ENCODE assay signal across 22 cellular contexts in the genomic region with DNA sequence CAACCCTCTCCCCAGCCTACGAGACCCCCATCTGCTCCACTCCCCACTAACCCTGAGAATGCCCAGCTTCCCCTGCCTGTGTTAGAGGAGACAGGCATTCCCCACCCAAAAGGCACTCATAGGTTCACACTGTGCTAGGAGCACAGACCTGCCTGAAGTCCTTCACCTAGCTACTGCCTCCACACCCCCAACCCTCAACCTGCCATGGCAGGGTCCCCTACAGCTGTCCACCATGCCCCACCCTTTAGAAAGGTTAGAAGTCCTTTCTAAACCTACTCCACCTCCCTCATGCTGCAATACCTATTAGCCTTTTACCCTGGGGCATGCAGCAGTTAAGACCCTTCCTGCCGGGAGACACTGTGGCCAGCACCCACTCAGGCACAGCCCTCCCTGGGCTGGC. TPM values are rescaled to one million over a fixed set of nuclear protein-coding genes. Genes with fewer than 3 reads are reported as not detected.
DNase-seq lines count a peak whose midpoint lies in the region; ATAC-seq and TF ChIP-seq lines count a peak whose summit lies in the region.
"Had no signal": no experiment of that assay in that cellular context is flagged by ENCODE, and none has a peak within 500 bp of the region (broad histone marks: within the 10 kb centered on the region; RNA-seq: fewer than 3 reads in every experiment).

No MANE protein-coding gene starts in this region.

- no peaks in the 10 kb centered on the region for H3K36me3 ChIP-seq in mammary epithelial cell (ENCODE audit: insufficient read depth, low read length)
- no peaks in the 10 kb centered on the region for H3K36me3 ChIP-seq in GM23338 (ENCODE audit: insufficient read depth)
- H3K36me3 ChIP-seq in neuronal stem cell (replicated peaks in 1 of 2; ENCODE audit: control insufficient read depth in 2 of 2, insufficient read depth in 2 of 2, low read length in 2 of 2) = no peaks in the 10 kb centered on the region
- H3K36me3 ChIP-seq: BE2C; BLaER1 treated with 17β-estradiol and CSF1 and Interleukin-3, amounts not matched to agents 10 nM and 100 nM; HAP-1 had no signal

- peaks cover 15% of the 10 kb centered on the region; the same call in 1 of the 2 replicates for H3F3A ChIP-seq in GM23338 (replicated peaks; ENCODE audit: low read depth)

- H2BK15ac ChIP-seq in neuronal stem cell (ENCODE audit: low read length) = no peak overlapping the region

- H3K9me3 ChIP-seq in mammary epithelial cell (replicated peaks; ENCODE audit: insufficient read depth, low read length) (no peaks in the 10 kb centered on the region), neuronal stem cell (replicated peaks in 1 of 2; ENCODE audit: control insufficient read depth in 2 of 2, insufficient read depth in 1 of 2, low read depth in 1 of 2, low read length in 2 of 2) (no peaks in the 10 kb centered on the region)
- H3K9me3 ChIP-seq: A549; BE2C; BLaER1 treated with 17β-estradiol and CSF1 and Interleukin-3, amounts not matched to agents 10 nM and 100 nM; HAP-1 had no signal

- H4K20me1 ChIP-seq in mammary epithelial cell (ENCODE audit: insufficient read depth, low read length) (peaks cover 2% of the 10 kb centered on the region), GM23338 (replicated peaks; ENCODE audit: insufficient read depth) (no peaks in the 10 kb centered on the region)

- CTCF ChIA-PET in MCF 10A (lab: Yijun Ruan, JAX) = interaction anchor here (0.6 to 1.6 kb wide), 5 partner anchors 9 to 38 kb away, joined by 3 to 5 read pairs (median 4); a partner anchor contains a TSS
- CTCF ChIA-PET in mammary epithelial cell (lab: Charles Lee; ENCODE audit: low non-redundant PET) = no interaction called here

- H3K4me3 Mint-ChIP-seq in MCF 10A (ENCODE audit: unreplicated experiment) (no peak overlapping the region), GM23338 (no peak overlapping the region; the same call in 2 of the 3 replicates), brain (no peak overlapping the region)
- H3K4me3 Mint-ChIP-seq: CD4-positive, alpha-beta T cell; CD8-positive, alpha-beta memory T cell had no signal

- peaks cover 7% of the 10 kb centered on the region for H3K79me1 ChIP-seq in neuronal stem cell (ENCODE audit: low read depth, low read length)

- 0% methylated on average over 2 of the region's 2 CpGs for WGBS in mammary epithelial cell (ENCODE audit: low coverage, missing lambda C conversion rate)
- no CpG with 5 or more reads among the region's 2 CpGs for WGBS in neuronal stem cell (ENCODE audit: extremely low coverage in 2 of 2, insufficient read length in 2 of 2, insufficient replicate concordance in 1 of 2), 2 donors

- POLR2A ChIA-PET in MCF 10A (lab: Yijun Ruan, JAX) = interaction anchor here (1.1 kb wide), 1 partner anchor 37 kb away, joined by 5 read pairs; no protein-coding TSS in a partner anchor

- H3K14ac ChIP-seq in neuronal stem cell (ENCODE audit: low read length) = no peak overlapping the region

- DNase-seq in MCF 10A (ENCODE audit: unreplicated experiment) (no peak), mammary epithelial cell (no peak), GM23338 (ENCODE audit: low spot score) (no peak), neuronal stem cell (ENCODE audit: low spot score) (no peak), LoVo (ENCODE audit: low spot score) (no peak)
- no peak for DNase-seq in activated naive CD4-positive, alpha-beta T cell treated with Interleukin-2 at 50 U/mL for 16 hours
- DNase-seq: 8988T; ACHN; AML-193; BE2C; CD4-positive, alpha-beta T cell; CD8-positive, alpha-beta memory T cell; DMS 273 treated with DMSO at 0.1 percent for 48 hours; DMS79; EL; GF-D8; GM23248 had no signal

- H3K27me3 ChIP-seq in mammary epithelial cell (ENCODE audit: insufficient read depth, low read length) (peaks cover 14% of the 10 kb centered on the region), GM23338 (ENCODE audit: insufficient read depth) (peaks cover 47% of the 10 kb centered on the region), neuronal stem cell (ENCODE audit: control insufficient read depth in 3 of 3, insufficient read depth in 3 of 3, low read depth in 1 of 3, low read length in 3 of 3) (no peaks in the 10 kb centered on the region)
- H3K27me3 ChIP-seq: BE2C had no signal

- H3K18ac ChIP-seq in neuronal stem cell (ENCODE audit: low read length) = peak overlapping the region; percentile 49

- H2AK5ac ChIP-seq in neuronal stem cell (ENCODE audit: low read depth, low read length) = no peak overlapping the region

- H4K8ac ChIP-seq in neuronal stem cell (ENCODE audit: low read depth, low read length) = no peak overlapping the region

- no peak overlapping the region for H3K4ac ChIP-seq in neuronal stem cell (ENCODE audit: low read length)

- no TSS peak for BruUV-seq in MCF 10A (replicated peaks; lab: Mats Ljungman, UMichigan)
- no TSS peak for BruUV-seq in mammary epithelial cell (replicated peaks; lab: Mats Ljungman, UMichigan)

- H3K27ac ChIP-seq in mammary epithelial cell (ENCODE audit: insufficient read depth, low read depth, low read length) = no peak overlapping the region
- no peak overlapping the region for H3K27ac ChIP-seq in GM23338 (ENCODE audit: low read depth)
- H3K27ac ChIP-seq in neuronal stem cell (replicated peaks; ENCODE audit: low read length) = no peak overlapping the region
- H3K27ac ChIP-seq: A549; BLaER1 treated with 17β-estradiol and CSF1 and Interleukin-3, amounts not matched to agents 10 nM and 100 nM; GM23248 had no signal

- H3K79me2 ChIP-seq in mammary epithelial cell (ENCODE audit: insufficient read depth, low read length) = no peaks in the 10 kb centered on the region
- no peaks in the 10 kb centered on the region for H3K79me2 ChIP-seq in GM23338 (replicated peaks; ENCODE audit: insufficient read depth)

- H3K27ac Mint-ChIP-seq in MCF 10A (ENCODE audit: low read depth, unreplicated experiment) (peak overlapping the region; percentile 55), GM23338 (peak overlapping the region; percentile 13; the same call in 1 of the 2 replicates), brain (peak overlapping the region in 4 of 5 experiments; percentile 19 to 45 (median 27))
- H3K27ac Mint-ChIP-seq: CD4-positive, alpha-beta T cell had no signal

- H2BK120ac ChIP-seq in neuronal stem cell (ENCODE audit: low read depth, low read length) = no peak overlapping the region

- H3K27me3 Mint-ChIP-seq in MCF 10A (ENCODE audit: insufficient read depth, unreplicated experiment) = peaks cover 31% of the 10 kb centered on the region
- H3K27me3 Mint-ChIP-seq in GM23338 (ENCODE audit: insufficient read depth, low read depth, poor library complexity) = peaks cover 38% of the 10 kb centered on the region
- peaks cover 7% of the 10 kb centered on the region for H3K27me3 Mint-ChIP-seq in brain

- H2BK5ac ChIP-seq in neuronal stem cell (ENCODE audit: low read length) = no peak overlapping the region

- no peak for ATAC-seq in GM23338
- ATAC-seq: A549 had no signal

- no peak overlapping the region for H2AFZ ChIP-seq in mammary epithelial cell (ENCODE audit: low read depth, low read length)
- no peak overlapping the region for H2AFZ ChIP-seq in GM23338
- no peak overlapping the region for H2AFZ ChIP-seq in neuronal stem cell (ENCODE audit: low read length)
- H2AFZ ChIP-seq: GM23248 had no signal

- no peak overlapping the region for H3K23ac ChIP-seq in neuronal stem cell (ENCODE audit: low read depth, low read length, poor library complexity)

- H3K4me1 Mint-ChIP-seq in MCF 10A (ENCODE audit: insufficient read depth, unreplicated experiment) (peaks cover 10% of the 10 kb centered on the region), GM23338 (peaks cover 89% of the 10 kb centered on the region), brain (peaks cover 99% of the 10 kb centered on the region)

- in situ Hi-C loops in mammary epithelial cell (cut with MboI; ENCODE audit: low sequenced_read_pairs in 2 of 2) = loop anchor here in 1 of 2 donors (10.0 kb wide), 1 partner anchor 58 kb away; no protein-coding TSS in a partner anchor

- TF ChIP-seq CTCF in MCF 10A (IDR thresholded peaks at IDR 0.05; ENCODE audit: unreplicated experiment) = no peak
- no peak for TF ChIP-seq CTCF in mammary epithelial cell (conservative IDR thresholded peaks at IDR 0.05 in 1 of 2, IDR thresholded peaks at IDR 0.05 in 1 of 2; ENCODE audit: extremely low read depth in 1 of 2, insufficient read depth in 1 of 2, low read depth in 1 of 2, low read length in 2 of 2)
- no peak for TF ChIP-seq CTCF in GM23338 (conservative IDR thresholded peaks at IDR 0.05; ENCODE audit: low read depth in 2 of 2)
- no peak for TF ChIP-seq CTCF in brain (conservative IDR thresholded peaks at IDR 0.05)

- no peaks in the 10 kb centered on the region for H3K36me3 Mint-ChIP-seq in MCF 10A (ENCODE audit: insufficient read depth, unreplicated experiment)
- H3K36me3 Mint-ChIP-seq in GM23338 (ENCODE audit: low read depth) = no peaks in the 10 kb centered on the region
- no peaks in the 10 kb centered on the region for H3K36me3 Mint-ChIP-seq in brain
- H3K36me3 Mint-ChIP-seq: CD14-positive monocyte; CD8-positive, alpha-beta memory T cell had no signal

- no peak overlapping the region for H3K4me2 ChIP-seq in mammary epithelial cell (ENCODE audit: insufficient read depth, low read depth, low read length)
- no peak overlapping the region for H3K4me2 ChIP-seq in GM23338
- H3K4me2 ChIP-seq in neuronal stem cell (ENCODE audit: insufficient read depth, low read length, poor library complexity, severe bottlenecking) = no peak overlapping the region
- H3K4me2 ChIP-seq: A549 had no signal

- H4K91ac ChIP-seq in neuronal stem cell (ENCODE audit: low read depth, low read length, poor library complexity) = no peak overlapping the region

- no peak overlapping the region for H2BK12ac ChIP-seq in neuronal stem cell (ENCODE audit: low read length)

- H3K4me1 ChIP-seq in mammary epithelial cell (ENCODE audit: insufficient read depth, low read length) = peaks cover 11% of the 10 kb centered on the region
- peaks cover 52% of the 10 kb centered on the region for H3K4me1 ChIP-seq in GM23338 (ENCODE audit: insufficient read depth)
- peaks cover 21 to 28% of the 10 kb centered on the region in 2 donors for H3K4me1 ChIP-seq in neuronal stem cell (ENCODE audit: control insufficient read depth in 2 of 2, insufficient read depth in 1 of 2, low read depth in 1 of 2, low read length in 2 of 2)

- no peak overlapping the region for H3K4me3 ChIP-seq in mammary epithelial cell (replicated peaks in 1 of 3; ENCODE audit: insufficient read depth in 1 of 3, low read depth in 2 of 3, low read length in 3 of 3)
- H3K4me3 ChIP-seq in GM23338 = no peak overlapping the region
- H3K4me3 ChIP-seq in neuronal stem cell (ENCODE audit: low read length in 2 of 2) = no peak overlapping the region
- H3K4me3 ChIP-seq: A549; BLaER1 treated with 17β-estradiol and CSF1 and Interleukin-3, amounts not matched to agents 10 nM and 100 nM; GM23248; HAP-1 had no signal

- intact Hi-C loops in MCF 10A (cut with micrococcal nuclease) (no loop called here), mammary epithelial cell (cut with micrococcal nuclease) (no loop called here)

- dilution Hi-C loops in mammary epithelial cell (cut with HindIII; ENCODE audit: low sequenced_read_pairs) = no loop called here

- H3K9me3 Mint-ChIP-seq in MCF 10A (ENCODE audit: unreplicated experiment) (no peaks in the 10 kb centered on the region), GM23338 (no peaks in the 10 kb centered on the region), brain (no peaks in the 10 kb centered on the region)
- H3K9me3 Mint-ChIP-seq: CD4-positive, alpha-beta T cell; CD8-positive, alpha-beta memory T cell had no signal

- H3K9ac ChIP-seq in mammary epithelial cell (ENCODE audit: insufficient read depth, low read length) = no peak overlapping the region
- no peak overlapping the region for H3K9ac ChIP-seq in neuronal stem cell (ENCODE audit: low read depth, low read length, poor library complexity)
- H3K9ac ChIP-seq: BLaER1 treated with 17β-estradiol and CSF1 and Interleukin-3, amounts not matched to agents 10 nM and 100 nM; GM23248 had no signal

- no peaks in the 10 kb centered on the region for H3K9me2 ChIP-seq in GM23338 (ENCODE audit: insufficient read depth)

RNA-seq across cellular contexts. Expression of a gene that starts 9.1 kb away (rescaled TPM):
- total RNA-seq in MCF 10A (2022) (5.7 and 8.6 TPM in 2 replicates), mammary epithelial cell (1 to 10 TPM in 1 of 2 donors, under 1 TPM in 1; 0.17 to 4.2 TPM)
- polyA plus RNA-seq in mammary epithelial cell (0.71 TPM), GM23338 (2016; fragmentation: Nextera tagmentation; extraction: Ambion mirVana) (0.87 TPM in 2 replicates), brain (ENCODE audit: insufficient read depth, low read depth, low replicate concordance) (42.9 TPM)
- polyA minus RNA-seq in mammary epithelial cell = 0.78 TPM
- 1.3 and 2.2 TPM in 2 replicates for total RNA-seq in GM23338 (2014; rRNA removed; shearing (Covaris generic))
- 7.3 TPM for polyA plus RNA-seq in neuronal stem cell (2013, experiment 1 of 2)
- polyA plus RNA-seq in neuronal stem cell (2013, experiment 2 of 2) = 7.4 TPM
- total RNA-seq: GM23248 had no signal
- polyA plus RNA-seq: CD14-positive monocyte; CD8-positive, alpha-beta memory T cell; GM23248 had no signal
